In the genomic region with DNA sequence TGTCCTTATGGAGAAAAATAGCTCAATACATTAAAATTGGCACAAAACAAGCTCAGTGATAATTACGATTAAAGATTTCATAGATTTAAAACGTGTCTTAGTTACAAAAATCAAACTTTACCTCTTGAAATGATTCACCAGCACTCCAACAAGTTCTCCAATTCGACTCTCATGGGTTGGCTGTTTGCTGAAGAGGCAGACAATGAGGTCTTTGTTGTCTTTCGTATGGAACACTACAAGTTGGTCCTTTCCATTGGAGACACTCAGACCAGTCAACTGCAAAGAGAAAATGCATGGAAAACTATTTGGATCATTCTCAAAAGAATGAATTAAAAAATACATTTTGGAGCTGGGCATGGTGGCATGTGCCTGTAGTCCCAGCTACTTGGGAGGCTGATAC, we compare ENCODE assay signal across 15 cellular contexts.
"Had no signal": no experiment of that assay in that cellular context is flagged by ENCODE, and none has a peak within 500 bp of the region (broad histone marks: within the 10 kb centered on the region; RNA-seq: fewer than 3 reads in every experiment).

No MANE protein-coding gene starts in this region.

- DNase-seq: KBM-7, NCI-H1092, NCI-H1105 treated with DMSO at 0.1 percent for 48 hours, NCI-H1417 treated with DMSO at 0.1 percent for 48 hours, NCI-H146, NCI-H1694 treated with DMSO at 0.1 percent for 48 hours, NCI-H1930, NCI-H2081, NCI-H2107, NCI-H2227 treated with DMSO at 0.1 percent for 48 hours, NCI-H524 treated with DMSO at 0.1 percent for 48 hours, NCI-H69, NCI-H774, PC-3, SHP77 had no signal
